1 cellular context compared by ENCODE assay signal in genomic region chr3:129440648-129441190, GRCh38.
A peak's percentile ranks its signal among the peaks of the same experiment; 100 is the strongest.
TF ChIP-seq lines count a peak whose summit lies in the region.

No MANE protein-coding gene starts in this region.

TF ChIP-seq in K562, 482 proteins besides CTCF, POLR2A, EP300 and RAD21 (continued from another document and continues in another):
- TF ChIP-seq ZBTB40 (IDR thresholded peaks at IDR 0.05) (peak; percentile 75), ZBTB40 (CRISPR knock-in tag; IDR thresholded peaks at IDR 0.05) (peak; percentile 67), PRMT5 (CRISPR knock-in tag; IDR thresholded peaks at IDR 0.05) (no peak), NR0B1 (IDR thresholded peaks at IDR 0.05; ENCODE audit: partially characterized antibody) (no peak), HDGF (IDR thresholded peaks at IDR 0.05) (no peak), BDP1 (IDR thresholded peaks at IDR 0.05; ENCODE audit: insufficient read depth, insufficient read length) (no peak), BACH1 (tag; IDR thresholded peaks at IDR 0.05) (no peak), PCBP1 (IDR thresholded peaks at IDR 0.05; ENCODE audit: low read depth, low read length, poor library complexity, severe bottlenecking) (no peak), CHD7 (IDR thresholded peaks at IDR 0.05; ENCODE audit: low read depth, low read length) (no peak), ETV5 (CRISPR knock-in tag; IDR thresholded peaks at IDR 0.05; ENCODE audit: low read depth) (no peak), XRCC5 (IDR thresholded peaks at IDR 0.05; ENCODE audit: low read depth, low read length) (no peak), ZNF263 (CRISPR knock-in tag; IDR thresholded peaks at IDR 0.05; ENCODE audit: borderline replicate concordance) (no peak), ZEB2 (IDR thresholded peaks at IDR 0.05) (no peak), RFX7 (CRISPR knock-in tag; IDR thresholded peaks at IDR 0.05) (no peak), ZNF696 (CRISPR knock-in tag; conservative IDR thresholded peaks at IDR 0.05) (no peak), U2AF2 (optimal IDR thresholded peaks at IDR 0.05; ENCODE audit: low read depth, low read length) (no peak), NR4A1 (CRISPR knock-in tag; IDR thresholded peaks at IDR 0.05) (no peak), NR4A1 (tag; IDR thresholded peaks at IDR 0.05) (0 out of 2 replicates have a peak, but pooled peaks have one; percentile 13), NFATC3 (IDR thresholded peaks at IDR 0.05) (peak; percentile 20; the same call in 1 of the 2 replicates), SIRT6 (IDR thresholded peaks at IDR 0.05; ENCODE audit: low read depth, low read length) (no peak), SRSF7 (optimal IDR thresholded peaks at IDR 0.05; ENCODE audit: low read depth, low read length) (no peak), JUNB (CRISPR knock-in tag; conservative IDR thresholded peaks at IDR 0.05) (no peak), GATA2 (CRISPR knock-in tag; IDR thresholded peaks at IDR 0.05) (no peak; the same call in 1 of the 2 replicates), MAFF (IDR thresholded peaks at IDR 0.05; ENCODE audit: low read length) (no peak), ZNF408 (CRISPR knock-in tag; IDR thresholded peaks at IDR 0.05; ENCODE audit: low read depth) (no peak), ZFP36 (IDR thresholded peaks at IDR 0.05; ENCODE audit: low read depth, low read length, partially characterized antibody) (no peak)
